In genomic region chr15:94446441-94446840, GRCh38 we compare ENCODE assay signal across 15 cellular contexts.
DNase-seq lines count a peak whose midpoint lies in the region; TF ChIP-seq lines count a peak whose summit lies in the region.
"Had no signal": no experiment of that assay in that cellular context is flagged by ENCODE, and none has a peak within 500 bp of the region (broad histone marks: within the 10 kb centered on the region; RNA-seq: fewer than 3 reads in every experiment).

No MANE protein-coding gene starts in this region.

- H3K27me3 ChIP-seq in sigmoid colon: no peaks in the 10 kb centered on the region

- H3K27me3 Mint-ChIP-seq in immature natural killer cell (ENCODE audit: low read depth in 3 of 3): peaks cover 0 to 8% (median 4%) of the 10 kb centered on the region in 3 donors
- no peaks in the 10 kb centered on the region for H3K27me3 Mint-ChIP-seq in mesothelial cell of epicardium (ENCODE audit: low read depth)
- no peaks in the 10 kb centered on the region for H3K27me3 Mint-ChIP-seq in CD14-positive monocyte (ENCODE audit: low read depth in 3 of 3)
- H3K27me3 Mint-ChIP-seq in nephron progenitor cell (ENCODE audit: low read depth, poor library complexity): no peaks in the 10 kb centered on the region
- H3K27me3 Mint-ChIP-seq: CD4-positive, alpha-beta memory T cell had no signal

- H3K4me3 Mint-ChIP-seq in immature natural killer cell (no peak overlapping the region), mesothelial cell of epicardium (no peak overlapping the region), CD14-positive monocyte (no peak overlapping the region), nephron progenitor cell (no peak overlapping the region)
- H3K4me3 Mint-ChIP-seq: CD4-positive, alpha-beta memory T cell; GM23338 had no signal

- TF ChIP-seq POLR2A in sigmoid colon (IDR thresholded peaks at IDR 0.05): no peak

- H3K36me3 Mint-ChIP-seq in immature natural killer cell (peaks cover 17 to 39% (median 20%) of the 10 kb centered on the region in 3 donors), mesothelial cell of epicardium (no peaks in the 10 kb centered on the region), CD14-positive monocyte (peaks cover 22 to 56% of the 10 kb centered on the region in 2 donors), nephron progenitor cell (ENCODE audit: low read depth) (no peaks in the 10 kb centered on the region)

- H3K27ac ChIP-seq in sigmoid colon: peak overlapping the region in 3 of 4 donors; percentile 41 to 74 (median 56)
- H3K27ac ChIP-seq: C4-2B had no signal

- no peak for TF ChIP-seq EP300 in sigmoid colon (IDR thresholded peaks at IDR 0.05)

- H3K4me1 Mint-ChIP-seq in immature natural killer cell: peaks cover 0 to 30% of the 10 kb centered on the region in 2 donors
- H3K4me1 Mint-ChIP-seq in mesothelial cell of epicardium: peaks cover 59% of the 10 kb centered on the region
- no peaks in the 10 kb centered on the region for H3K4me1 Mint-ChIP-seq in CD14-positive monocyte
- peaks cover 17% of the 10 kb centered on the region for H3K4me1 Mint-ChIP-seq in nephron progenitor cell
- H3K4me1 Mint-ChIP-seq: CD4-positive, alpha-beta memory T cell had no signal

- no peaks in the 10 kb centered on the region for H3K36me3 ChIP-seq in sigmoid colon

- H3K4me3 ChIP-seq in sigmoid colon: no peak overlapping the region
- H3K4me3 ChIP-seq: GM23338 had no signal

- peaks cover 0 to 52% (median 23%) of the 10 kb centered on the region in 4 donors for H3K4me1 ChIP-seq in sigmoid colon

- H3K9me3 Mint-ChIP-seq in immature natural killer cell: no peaks in the 10 kb centered on the region
- no peaks in the 10 kb centered on the region for H3K9me3 Mint-ChIP-seq in mesothelial cell of epicardium
- H3K9me3 Mint-ChIP-seq in CD14-positive monocyte: no peaks in the 10 kb centered on the region
- H3K9me3 Mint-ChIP-seq in nephron progenitor cell: no peaks in the 10 kb centered on the region
- H3K9me3 Mint-ChIP-seq: CD4-positive, alpha-beta memory T cell; GM23338 had no signal

- H3K27ac Mint-ChIP-seq in immature natural killer cell (peak overlapping the region in 4 of 6 donors; percentile 5 to 56 (median 24)), mesothelial cell of epicardium (peak overlapping the region; percentile 6), CD14-positive monocyte (no peak overlapping the region), nephron progenitor cell (no peak overlapping the region)
- H3K27ac Mint-ChIP-seq: CD4-positive, alpha-beta memory T cell; GM23338 had no signal

- H3K9me3 ChIP-seq in sigmoid colon: no peaks in the 10 kb centered on the region

- no peak for TF ChIP-seq CTCF in mesothelial cell of epicardium (IDR thresholded peaks at IDR 0.05; ENCODE audit: unreplicated experiment)
- no peak for TF ChIP-seq CTCF in sigmoid colon (IDR thresholded peaks at IDR 0.05)
- TF ChIP-seq CTCF in CD14-positive monocyte (IDR thresholded peaks at IDR 0.05): no peak
- no peak for TF ChIP-seq CTCF in nephron progenitor cell (IDR thresholded peaks at IDR 0.05)

- intact Hi-C loops in sigmoid colon (cut with DNase I): no loop called here
- intact Hi-C loops in CD14-positive monocyte (cut with micrococcal nuclease): no loop called here

- DNase-seq in immature natural killer cell (no peak), mesothelial cell of epicardium (ENCODE audit: low spot score in 2 of 2, unreplicated experiment in 2 of 2) (no peak), sigmoid colon (no peak), CD14-positive monocyte (ENCODE audit: low spot score) (no peak), nephron progenitor cell (no peak)
- no peak for DNase-seq in stimulated activated CD4-positive, alpha-beta T cell treated with anti-CD3 and anti-CD28 coated beads, Interleukin-2, amount 100 ng/mL, for 24 hours
- DNase-seq: ACHN; AML-193; CD4-positive, alpha-beta memory T cell; DMS153; DMS79; GF-D8; HCEC 1CT had no signal

Comparison
In these comparisons a context has a peak if more than half of its experiments do, and no peak if none do; other contexts are left out.
1. H3K27ac Mint-ChIP-seq: peak in immature natural killer cell (4 of 6) and mesothelial cell of epicardium (single experiment); none in CD14-positive monocyte (0 of 7) and nephron progenitor cell (single experiment).